20 cellular contexts compared by ENCODE assay signal in the genomic region with DNA sequence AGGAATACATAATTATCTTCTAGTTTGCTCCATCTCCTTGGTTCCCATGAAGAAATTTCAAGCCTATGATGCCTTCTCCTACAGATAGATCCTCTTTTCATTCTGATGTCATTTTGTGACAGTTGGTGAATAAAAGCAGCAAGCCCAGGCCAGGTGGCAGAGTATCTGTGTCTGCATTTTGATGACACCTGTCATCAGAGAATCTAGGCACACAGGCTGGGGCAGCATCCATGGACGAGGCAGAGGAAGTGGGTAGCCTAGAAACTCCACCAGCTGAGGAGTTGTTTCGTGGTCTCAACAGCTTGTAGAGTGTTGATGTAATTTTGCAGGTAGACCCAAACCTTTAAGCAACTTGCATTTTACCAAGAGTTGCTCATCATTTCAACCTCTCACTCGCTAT.
"Had no signal": no experiment of that assay in that cellular context is flagged by ENCODE, and none has a peak within 500 bp of the region (broad histone marks: within the 10 kb centered on the region; RNA-seq: fewer than 3 reads in every experiment).

No MANE protein-coding gene starts in this region.

- H3K27ac ChIP-seq: coronary artery, esophagus squamous epithelium, gastroesophageal sphincter had no signal

- ATAC-seq: gastroesophageal sphincter; left ventricle myocardium superior; natural killer cell treated with Interleukin-12 subunit alpha and Interleukin-12 subunit beta and Interleukin-15 and Interleukin-18, amount 100 ng/mL, for 72 hours; right cardiac atrium; stimulated activated effector memory CD8-positive, alpha-beta T cell treated with anti-CD3 and anti-CD28 coated beads, Interleukin-12 subunit alpha, Interleukin-12 subunit beta, amount 100 ng/mL, for 72 hours; stimulated activated naive CD8-positive, alpha-beta T cell treated with anti-CD3 and anti-CD28 coated beads, Interleukin-15, amount 100 ng/mL, for 72 hours had no signal

- H3K27me3 ChIP-seq: esophagus squamous epithelium, gastroesophageal sphincter, tibial nerve had no signal

- DNase-seq: activated CD4-positive, alpha-beta memory T cell treated with anti-CD3 and anti-CD28 coated beads for 36 hours; activated CD4-positive, alpha-beta T cell treated with anti-CD3 and anti-CD28 coated beads for 48 hours; activated naive CD4-positive, alpha-beta T cell treated with Interleukin-2 at 50 U/mL for 16 hours; activated naive CD8-positive, alpha-beta T cell treated with anti-CD3 and anti-CD28 coated beads for 36 hours; activated T-cell treated with anti-CD3 and anti-CD28 coated beads, Interleukin-2, amount 50 U/mL, for 48 hours; central memory CD4-positive, alpha-beta T cell; endodermal cell; esophagus squamous epithelium; head of caudate nucleus; hypothalamus; left ventricle myocardium superior; midbrain; right cardiac atrium; stimulated activated CD4-positive, alpha-beta T cell treated with anti-CD3 and anti-CD28 coated beads, Interleukin-12 subunit alpha, Interleukin-12 subunit beta, amount 100 ng/mL, for 4 hours; stimulated activated naive CD8-positive, alpha-beta T cell treated with anti-CD3 and anti-CD28 coated beads, Interleukin-15, amount 100 ng/mL, for 72 hours had no signal

- H3K4me3 ChIP-seq: coronary artery, esophagus squamous epithelium, gastroesophageal sphincter, tibial nerve had no signal

- H3K9me3 ChIP-seq: esophagus squamous epithelium, gastroesophageal sphincter, tibial nerve had no signal

- H3K36me3 ChIP-seq: esophagus squamous epithelium, gastroesophageal sphincter, tibial nerve had no signal
